In genomic region chr3:197793246-197793645, GRCh38 we compare ENCODE assay signal across 8 cellular contexts. TPM values are rescaled to one million over a fixed set of nuclear protein-coding genes. Genes with fewer than 3 reads are reported as not detected.
DNase-seq lines count a peak whose midpoint lies in the region; TF ChIP-seq lines count a peak whose summit lies in the region.

No MANE protein-coding gene starts in this region.

- TF ChIP-seq CTCF in GM12865 (IDR thresholded peaks at IDR 0.05; ENCODE audit: insufficient read depth, low read depth, low read length, missing control alignments) = no peak
- TF ChIP-seq CTCF in ascending aorta (IDR thresholded peaks at IDR 0.05) = no peak
- no peak for TF ChIP-seq CTCF in neural progenitor cell (IDR thresholded peaks at IDR 0.05)

- no peaks in the 10 kb centered on the region for H3K36me3 Mint-ChIP-seq in IgD-negative memory B cell
- H3K36me3 Mint-ChIP-seq in neural progenitor cell = peaks cover 17% of the 10 kb centered on the region

- H3K27ac Mint-ChIP-seq in IgD-negative memory B cell = peak overlapping the region; percentile 71 to 98 (median 92)
- no peak overlapping the region for H3K27ac Mint-ChIP-seq in neural progenitor cell

- H3K9ac ChIP-seq in neural progenitor cell = no peak overlapping the region

- intact Hi-C loops in ascending aorta (cut with DNase I) = no loop called here

- H3K4me1 Mint-ChIP-seq in IgD-negative memory B cell (peaks cover 37 to 50% (median 49%) of the 10 kb centered on the region in 3 donors), neural progenitor cell (peaks cover 10% of the 10 kb centered on the region)

- H3K9me3 Mint-ChIP-seq in IgD-negative memory B cell (no peaks in the 10 kb centered on the region), neural progenitor cell (no peaks in the 10 kb centered on the region)

- H3K27me3 ChIP-seq in ascending aorta (no peaks in the 10 kb centered on the region), neural progenitor cell (no peaks in the 10 kb centered on the region)

- H3F3A ChIP-seq in neural progenitor cell (ENCODE audit: low read depth) = peaks cover 12% of the 10 kb centered on the region

- DNase-seq in GM12865 (ENCODE audit: low read depth) = peak; percentile 77
- DNase-seq in ascending aorta (ENCODE audit: low spot score in 2 of 2) = no peak
- DNase-seq in neural progenitor cell (ENCODE audit: low spot score) = no peak
- no peak for DNase-seq in stimulated activated CD8-positive, alpha-beta memory T cell treated with anti-CD3 and anti-CD28 coated beads, Interleukin-4, amount 100 ng/mL, for 48 hours
- no peak for DNase-seq in stimulated activated CD4-positive, alpha-beta T cell treated with anti-CD3 and anti-CD28 coated beads, Interleukin-12 subunit alpha, Interleukin-12 subunit beta, amount 100 ng/mL, for 4 hours
- DNase-seq in H4 (ENCODE audit: low spot score) = no peak
- DNase-seq in NCI-H748 (lab: John Stamatoyannopoulos, UW; ENCODE audit: unreplicated experiment) = no peak

- H3K9me3 ChIP-seq in ascending aorta (no peaks in the 10 kb centered on the region), neural progenitor cell (ENCODE audit: low read depth) (no peaks in the 10 kb centered on the region)

- H3K4me3 ChIP-seq in GM12865 (ENCODE audit: low read depth, low read length) (peak overlapping the region; percentile 37), ascending aorta (peak overlapping the region; percentile 28 to 88), neural progenitor cell (no peak overlapping the region)

- H3K36me3 ChIP-seq in ascending aorta (no peaks in the 10 kb centered on the region), neural progenitor cell (no peaks in the 10 kb centered on the region)

- peaks cover 39% of the 10 kb centered on the region for H4K20me1 ChIP-seq in neural progenitor cell (ENCODE audit: low read depth)

- H3K27me3 Mint-ChIP-seq in IgD-negative memory B cell (no peaks in the 10 kb centered on the region), neural progenitor cell (ENCODE audit: insufficient read depth, low read depth) (peaks cover 9% of the 10 kb centered on the region)

- peaks cover 0 to 17% of the 10 kb centered on the region in 2 donors for H3K4me1 ChIP-seq in ascending aorta
- H3K4me1 ChIP-seq in neural progenitor cell = peaks cover 5% of the 10 kb centered on the region

- H3K4me3 Mint-ChIP-seq in IgD-negative memory B cell = peak overlapping the region; percentile 57 to 99 (median 84)
- H3K4me3 Mint-ChIP-seq in neural progenitor cell = peak overlapping the region; percentile 69

- H3K4me2 ChIP-seq in neural progenitor cell = peak overlapping the region; percentile 22

- peaks cover 72% of the 10 kb centered on the region for H3K79me2 ChIP-seq in neural progenitor cell (ENCODE audit: low read depth)

- H3K27ac ChIP-seq in ascending aorta = peak overlapping the region; percentile 95 to 98
- H3K27ac ChIP-seq in neural progenitor cell = no peak overlapping the region

- no peak overlapping the region for H2AFZ ChIP-seq in neural progenitor cell (replicated peaks)

RNA-seq across cellular contexts. Expression of gene LRCH3, which starts 2.2 kb away (rescaled TPM):
- polyA plus RNA-seq in IgD-negative memory B cell = 24.3 TPM
- 22.2 TPM for total RNA-seq in ascending aorta
- 45.9 and 56.2 TPM in 2 replicates for total RNA-seq in neural progenitor cell (ENCODE audit: low replicate concordance)
- total RNA-seq in H4 (2014; rRNA removed; shearing (Covaris generic)) = 15.9 and 21.9 TPM in 2 replicates

RNA-seq across cellular contexts. Expression of gene FYTTD1, which starts 43.6 kb away (rescaled TPM):
- 65.5 TPM for polyA plus RNA-seq in IgD-negative memory B cell
- total RNA-seq in ascending aorta (14.0 TPM), neural progenitor cell (ENCODE audit: low replicate concordance) (38.4 and 104 TPM in 2 replicates)
- 35.9 and 53.1 TPM in 2 replicates for total RNA-seq in H4 (2014; rRNA removed; shearing (Covaris generic))

RNA-seq across cellular contexts. Expression of gene RUBCN, which starts 56.5 kb away (rescaled TPM):
- 46.5 TPM for polyA plus RNA-seq in IgD-negative memory B cell
- total RNA-seq in ascending aorta = 27.4 TPM
- 6.4 and 22.1 TPM in 2 replicates for total RNA-seq in neural progenitor cell (ENCODE audit: low replicate concordance)
- total RNA-seq in H4 (2014; rRNA removed; shearing (Covaris generic)) = 6.3 and 7.5 TPM in 2 replicates
